In the genomic region with DNA sequence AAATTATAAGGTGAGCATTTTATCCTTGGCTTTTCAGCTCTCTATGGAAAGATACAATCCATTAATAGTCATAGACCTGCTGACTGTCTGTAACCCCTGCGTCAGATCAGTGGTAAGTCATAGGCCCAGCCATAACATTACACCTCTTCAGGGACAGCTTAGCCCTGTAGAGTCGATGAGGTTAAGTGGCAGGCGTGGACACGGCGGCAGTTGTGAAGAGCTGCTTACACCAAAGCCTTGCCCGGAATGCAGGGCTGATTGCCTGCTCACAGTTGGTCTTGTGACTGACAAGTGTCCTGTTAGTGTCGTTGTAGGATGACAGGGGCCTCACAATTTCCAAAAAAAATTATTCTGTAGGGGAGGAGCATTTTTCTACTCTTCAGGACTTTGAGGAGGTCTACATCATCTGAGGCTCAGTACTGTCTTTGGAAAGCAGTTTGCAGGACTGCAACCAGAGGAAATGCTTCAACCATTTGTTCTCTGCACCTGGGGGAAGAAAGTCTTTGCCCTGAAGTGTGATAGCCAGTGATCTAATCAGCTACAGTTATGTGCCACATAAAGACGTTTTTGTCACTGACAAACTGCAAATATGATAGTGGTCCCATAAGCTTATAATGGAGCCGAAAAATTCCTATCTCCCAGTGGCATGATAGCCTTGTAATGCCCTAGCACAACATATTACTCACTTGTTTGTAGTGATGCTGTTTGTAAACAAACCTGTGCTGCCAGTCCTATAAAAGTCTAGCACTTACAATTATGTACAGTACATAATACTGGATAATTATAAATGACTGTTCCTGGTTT, we compare ENCODE assay signal across 3 cellular contexts.
TF ChIP-seq lines count a peak whose summit lies in the region.

No MANE protein-coding gene starts in this region.

TF ChIP-seq in A549, 52 proteins besides CTCF, POLR2A, EP300 and RAD21:
- TF ChIP-seq FOSB (CRISPR knock-in tag; IDR thresholded peaks at IDR 0.05) = no peak
- no peak for TF ChIP-seq FOXS1 (CRISPR knock-in tag; IDR thresholded peaks at IDR 0.05)
- no peak for TF ChIP-seq POLR2AphosphoS2 (conservative IDR thresholded peaks at IDR 0.05; ENCODE audit: low read length)
- TF ChIP-seq, protein P1, sequence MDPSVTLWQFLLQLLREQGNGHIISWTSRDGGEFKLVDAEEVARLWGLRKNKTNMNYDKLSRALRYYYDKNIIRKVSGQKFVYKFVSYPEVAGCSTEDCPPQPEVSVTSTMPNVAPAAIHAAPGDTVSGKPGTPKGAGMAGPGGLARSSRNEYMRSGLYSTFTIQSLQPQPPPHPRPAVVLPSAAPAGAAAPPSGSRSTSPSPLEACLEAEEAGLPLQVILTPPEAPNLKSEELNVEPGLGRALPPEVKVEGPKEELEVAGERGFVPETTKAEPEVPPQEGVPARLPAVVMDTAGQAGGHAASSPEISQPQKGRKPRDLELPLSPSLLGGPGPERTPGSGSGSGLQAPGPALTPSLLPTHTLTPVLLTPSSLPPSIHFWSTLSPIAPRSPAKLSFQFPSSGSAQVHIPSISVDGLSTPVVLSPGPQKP (IDR thresholded peaks at IDR 0.05; ENCODE audit: low read depth, low read length) = no peak
- TF ChIP-seq, protein P2, sequence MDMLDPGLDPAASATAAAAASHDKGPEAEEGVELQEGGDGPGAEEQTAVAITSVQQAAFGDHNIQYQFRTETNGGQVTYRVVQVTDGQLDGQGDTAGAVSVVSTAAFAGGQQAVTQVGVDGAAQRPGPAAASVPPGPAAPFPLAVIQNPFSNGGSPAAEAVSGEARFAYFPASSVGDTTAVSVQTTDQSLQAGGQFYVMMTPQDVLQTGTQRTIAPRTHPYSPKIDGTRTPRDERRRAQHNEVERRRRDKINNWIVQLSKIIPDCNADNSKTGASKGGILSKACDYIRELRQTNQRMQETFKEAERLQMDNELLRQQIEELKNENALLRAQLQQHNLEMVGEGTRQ (IDR thresholded peaks at IDR 0.05) = no peak
- no peak for TF ChIP-seq MAFK (IDR thresholded peaks at IDR 0.05; ENCODE audit: partially characterized antibody)
- TF ChIP-seq MAZ (IDR thresholded peaks at IDR 0.05; ENCODE audit: borderline replicate concordance, low read depth, low read length) = no peak
- TF ChIP-seq RNF2 (IDR thresholded peaks at IDR 0.05; ENCODE audit: borderline replicate concordance, low read depth) = no peak

TF ChIP-seq in GM23338, 12 proteins besides CTCF, POLR2A, EP300 and RAD21 (continues in another document):
- TF ChIP-seq, protein P3, sequence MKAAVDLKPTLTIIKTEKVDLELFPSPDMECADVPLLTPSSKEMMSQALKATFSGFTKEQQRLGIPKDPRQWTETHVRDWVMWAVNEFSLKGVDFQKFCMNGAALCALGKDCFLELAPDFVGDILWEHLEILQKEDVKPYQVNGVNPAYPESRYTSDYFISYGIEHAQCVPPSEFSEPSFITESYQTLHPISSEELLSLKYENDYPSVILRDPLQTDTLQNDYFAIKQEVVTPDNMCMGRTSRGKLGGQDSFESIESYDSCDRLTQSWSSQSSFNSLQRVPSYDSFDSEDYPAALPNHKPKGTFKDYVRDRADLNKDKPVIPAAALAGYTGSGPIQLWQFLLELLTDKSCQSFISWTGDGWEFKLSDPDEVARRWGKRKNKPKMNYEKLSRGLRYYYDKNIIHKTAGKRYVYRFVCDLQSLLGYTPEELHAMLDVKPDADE (IDR thresholded peaks at IDR 0.05) = no peak
- TF ChIP-seq NANOG (IDR thresholded peaks at IDR 0.05; ENCODE audit: borderline replicate concordance) (no peak), ZNF331 (CRISPR knock-in tag; IDR thresholded peaks at IDR 0.05; ENCODE audit: low read depth) (no peak), EZH2 (IDR thresholded peaks at IDR 0.05; ENCODE audit: low read depth, unreplicated experiment) (no peak), JUNB (IDR thresholded peaks at IDR 0.05; ENCODE audit: unreplicated experiment) (no peak), CREB1 (CRISPR knock-in tag; IDR thresholded peaks at IDR 0.05; ENCODE audit: low read depth) (no peak), POLR2AphosphoS5 (IDR thresholded peaks at IDR 0.05; ENCODE audit: low read depth) (no peak), EZH2phosphoT487 (IDR thresholded peaks at IDR 0.05; ENCODE audit: unreplicated experiment) (no peak)
- TF ChIP-seq, protein P4, sequence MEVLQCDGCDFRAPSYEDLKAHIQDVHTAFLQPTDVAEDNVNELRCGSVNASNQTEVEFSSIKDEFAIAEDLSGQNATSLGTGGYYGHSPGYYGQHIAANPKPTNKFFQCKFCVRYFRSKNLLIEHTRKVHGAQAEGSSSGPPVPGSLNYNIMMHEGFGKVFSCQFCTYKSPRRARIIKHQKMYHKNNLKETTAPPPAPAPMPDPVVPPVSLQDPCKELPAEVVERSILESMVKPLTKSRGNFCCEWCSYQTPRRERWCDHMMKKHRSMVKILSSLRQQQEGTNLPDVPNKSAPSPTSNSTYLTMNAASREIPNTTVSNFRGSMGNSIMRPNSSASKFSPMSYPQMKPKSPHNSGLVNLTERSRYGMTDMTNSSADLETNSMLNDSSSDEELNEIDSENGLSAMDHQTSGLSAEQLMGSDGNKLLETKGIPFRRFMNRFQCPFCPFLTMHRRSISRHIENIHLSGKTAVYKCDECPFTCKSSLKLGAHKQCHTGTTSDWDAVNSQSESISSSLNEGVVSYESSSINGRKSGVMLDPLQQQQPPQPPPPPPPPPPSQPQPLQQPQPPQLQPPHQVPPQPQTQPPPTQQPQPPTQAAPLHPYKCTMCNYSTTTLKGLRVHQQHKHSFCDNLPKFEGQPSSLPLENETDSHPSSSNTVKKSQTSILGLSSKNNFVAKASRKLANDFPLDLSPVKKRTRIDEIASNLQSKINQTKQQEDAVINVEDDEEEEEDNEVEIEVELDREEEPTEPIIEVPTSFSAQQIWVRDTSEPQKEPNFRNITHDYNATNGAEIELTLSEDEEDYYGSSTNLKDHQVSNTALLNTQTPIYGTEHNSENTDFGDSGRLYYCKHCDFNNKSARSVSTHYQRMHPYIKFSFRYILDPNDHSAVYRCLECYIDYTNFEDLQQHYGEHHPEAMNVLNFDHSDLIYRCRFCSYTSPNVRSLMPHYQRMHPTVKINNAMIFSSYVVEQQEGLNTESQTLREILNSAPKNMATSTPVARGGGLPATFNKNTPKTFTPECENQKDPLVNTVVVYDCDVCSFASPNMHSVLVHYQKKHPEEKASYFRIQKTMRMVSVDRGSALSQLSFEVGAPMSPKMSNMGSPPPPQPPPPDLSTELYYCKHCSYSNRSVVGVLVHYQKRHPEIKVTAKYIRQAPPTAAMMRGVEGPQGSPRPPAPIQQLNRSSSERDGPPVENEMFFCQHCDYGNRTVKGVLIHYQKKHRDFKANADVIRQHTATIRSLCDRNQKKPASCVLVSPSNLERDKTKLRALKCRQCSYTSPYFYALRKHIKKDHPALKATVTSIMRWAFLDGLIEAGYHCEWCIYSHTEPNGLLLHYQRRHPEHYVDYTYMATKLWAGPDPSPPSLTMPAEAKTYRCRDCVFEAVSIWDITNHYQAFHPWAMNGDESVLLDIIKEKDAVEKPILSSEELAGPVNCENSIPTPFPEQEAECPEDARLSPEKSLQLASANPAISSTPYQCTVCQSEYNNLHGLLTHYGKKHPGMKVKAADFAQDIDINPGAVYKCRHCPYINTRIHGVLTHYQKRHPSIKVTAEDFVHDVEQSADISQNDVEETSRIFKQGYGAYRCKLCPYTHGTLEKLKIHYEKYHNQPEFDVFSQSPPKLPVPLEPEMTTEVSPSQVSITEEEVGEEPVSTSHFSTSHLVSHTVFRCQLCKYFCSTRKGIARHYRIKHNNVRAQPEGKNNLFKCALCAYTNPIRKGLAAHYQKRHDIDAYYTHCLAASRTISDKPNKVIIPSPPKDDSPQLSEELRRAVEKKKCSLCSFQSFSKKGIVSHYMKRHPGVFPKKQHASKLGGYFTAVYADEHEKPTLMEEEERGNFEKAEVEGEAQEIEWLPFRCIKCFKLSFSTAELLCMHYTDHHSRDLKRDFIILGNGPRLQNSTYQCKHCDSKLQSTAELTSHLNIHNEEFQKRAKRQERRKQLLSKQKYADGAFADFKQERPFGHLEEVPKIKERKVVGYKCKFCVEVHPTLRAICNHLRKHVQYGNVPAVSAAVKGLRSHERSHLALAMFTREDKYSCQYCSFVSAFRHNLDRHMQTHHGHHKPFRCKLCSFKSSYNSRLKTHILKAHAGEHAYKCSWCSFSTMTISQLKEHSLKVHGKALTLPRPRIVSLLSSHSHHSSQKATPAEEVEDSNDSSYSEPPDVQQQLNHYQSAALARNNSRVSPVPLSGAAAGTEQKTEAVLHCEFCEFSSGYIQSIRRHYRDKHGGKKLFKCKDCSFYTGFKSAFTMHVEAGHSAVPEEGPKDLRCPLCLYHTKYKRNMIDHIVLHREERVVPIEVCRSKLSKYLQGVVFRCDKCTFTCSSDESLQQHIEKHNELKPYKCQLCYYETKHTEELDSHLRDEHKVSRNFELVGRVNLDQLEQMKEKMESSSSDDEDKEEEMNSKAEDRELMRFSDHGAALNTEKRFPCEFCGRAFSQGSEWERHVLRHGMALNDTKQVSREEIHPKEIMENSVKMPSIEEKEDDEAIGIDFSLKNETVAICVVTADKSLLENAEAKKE (CRISPR knock-in tag; IDR thresholded peaks at IDR 0.05) = no peak

TF ChIP-seq in K562, 482 proteins besides CTCF, POLR2A, EP300 and RAD21:
- TF ChIP-seq HDAC6 (IDR thresholded peaks at IDR 0.05; ENCODE audit: low read depth, low read length) (no peak), ZNF57 (CRISPR knock-in tag; IDR thresholded peaks at IDR 0.05) (no peak), ZNF175 (CRISPR knock-in tag; IDR thresholded peaks at IDR 0.05; ENCODE audit: low read depth) (no peak), RBBP5 (IDR thresholded peaks at IDR 0.05; ENCODE audit: borderline replicate concordance, insufficient read depth, low read length, poor library complexity, severe bottlenecking) (no peak), SRSF7 (optimal IDR thresholded peaks at IDR 0.05; ENCODE audit: low read depth, low read length) (no peak), KHSRP (IDR thresholded peaks at IDR 0.05) (no peak), FOSL1 (tag; conservative IDR thresholded peaks at IDR 0.05) (no peak), ZNF445 (CRISPR knock-in tag; IDR thresholded peaks at IDR 0.05; ENCODE audit: low read depth) (no peak), TAF9B (IDR thresholded peaks at IDR 0.05; ENCODE audit: partially characterized antibody) (no peak), CCAR2 (IDR thresholded peaks at IDR 0.05; ENCODE audit: low read depth, low read length) (no peak), SIN3A (IDR thresholded peaks at IDR 0.05; ENCODE audit: borderline replicate concordance in 2 of 2, control insufficient read depth in 1 of 2, low read depth in 2 of 2, low read length in 2 of 2) (no peak), MAFF (IDR thresholded peaks at IDR 0.05; ENCODE audit: low read length) (no peak), RNF2 (IDR thresholded peaks at IDR 0.05) (no peak)
- TF ChIP-seq, protein P5, sequence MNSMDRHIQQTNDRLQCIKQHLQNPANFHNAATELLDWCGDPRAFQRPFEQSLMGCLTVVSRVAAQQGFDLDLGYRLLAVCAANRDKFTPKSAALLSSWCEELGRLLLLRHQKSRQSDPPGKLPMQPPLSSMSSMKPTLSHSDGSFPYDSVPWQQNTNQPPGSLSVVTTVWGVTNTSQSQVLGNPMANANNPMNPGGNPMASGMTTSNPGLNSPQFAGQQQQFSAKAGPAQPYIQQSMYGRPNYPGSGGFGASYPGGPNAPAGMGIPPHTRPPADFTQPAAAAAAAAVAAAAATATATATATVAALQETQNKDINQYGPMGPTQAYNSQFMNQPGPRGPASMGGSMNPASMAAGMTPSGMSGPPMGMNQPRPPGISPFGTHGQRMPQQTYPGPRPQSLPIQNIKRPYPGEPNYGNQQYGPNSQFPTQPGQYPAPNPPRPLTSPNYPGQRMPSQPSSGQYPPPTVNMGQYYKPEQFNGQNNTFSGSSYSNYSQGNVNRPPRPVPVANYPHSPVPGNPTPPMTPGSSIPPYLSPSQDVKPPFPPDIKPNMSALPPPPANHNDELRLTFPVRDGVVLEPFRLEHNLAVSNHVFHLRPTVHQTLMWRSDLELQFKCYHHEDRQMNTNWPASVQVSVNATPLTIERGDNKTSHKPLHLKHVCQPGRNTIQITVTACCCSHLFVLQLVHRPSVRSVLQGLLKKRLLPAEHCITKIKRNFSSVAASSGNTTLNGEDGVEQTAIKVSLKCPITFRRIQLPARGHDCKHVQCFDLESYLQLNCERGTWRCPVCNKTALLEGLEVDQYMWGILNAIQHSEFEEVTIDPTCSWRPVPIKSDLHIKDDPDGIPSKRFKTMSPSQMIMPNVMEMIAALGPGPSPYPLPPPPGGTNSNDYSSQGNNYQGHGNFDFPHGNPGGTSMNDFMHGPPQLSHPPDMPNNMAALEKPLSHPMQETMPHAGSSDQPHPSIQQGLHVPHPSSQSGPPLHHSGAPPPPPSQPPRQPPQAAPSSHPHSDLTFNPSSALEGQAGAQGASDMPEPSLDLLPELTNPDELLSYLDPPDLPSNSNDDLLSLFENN (IDR thresholded peaks at IDR 0.05; ENCODE audit: low read depth in 2 of 2, low read length in 2 of 2) = no peak
- TF ChIP-seq, protein P2 (CRISPR knock-in tag; IDR thresholded peaks at IDR 0.05) = no peak
